Comparison of ENCODE assay signal across 2 cellular contexts in genomic region chr22:19291218-19291579, GRCh38.
TF ChIP-seq lines count a peak whose summit lies in the region.

No MANE protein-coding gene starts in this region.

TF ChIP-seq in HEK293, 187 proteins besides CTCF, POLR2A, EP300 and RAD21 (continued from another document and continues in another):
- no peak for TF ChIP-seq ZNF518A (tag by site-specific recombination; conservative IDR thresholded peaks at IDR 0.05; ENCODE audit: low read depth)
- no peak; the same call in 1 of the 2 replicates for TF ChIP-seq YY1 (tag by site-specific recombination; IDR thresholded peaks at IDR 0.05)
- no peak for TF ChIP-seq HOXA7 (CRISPR knock-in tag; IDR thresholded peaks at IDR 0.05; ENCODE audit: borderline replicate concordance)
- TF ChIP-seq GFI1B (tag by site-specific recombination; IDR thresholded peaks at IDR 0.05): no peak
- TF ChIP-seq ZBTB44 (tag by site-specific recombination; IDR thresholded peaks at IDR 0.05): no peak
- TF ChIP-seq ZNF350 (tag by site-specific recombination; IDR thresholded peaks at IDR 0.05): no peak
- no peak for TF ChIP-seq SETDB1 (IDR thresholded peaks at IDR 0.05; ENCODE audit: insufficient read length, low read length)
- TF ChIP-seq ZNF501 (tag by site-specific recombination; IDR thresholded peaks at IDR 0.05): no peak
- no peak for TF ChIP-seq ZNF133 (tag by site-specific recombination; IDR thresholded peaks at IDR 0.05)
- no peak for TF ChIP-seq ZNF391 (tag by site-specific recombination; IDR thresholded peaks at IDR 0.05; ENCODE audit: borderline replicate concordance, low read depth)
- no peak for TF ChIP-seq ZNF311 (tag by site-specific recombination; IDR thresholded peaks at IDR 0.05; ENCODE audit: borderline replicate concordance)
- TF ChIP-seq PRDM4 (tag by site-specific recombination; IDR thresholded peaks at IDR 0.05): no peak
- no peak for TF ChIP-seq ZNF18 (tag by site-specific recombination; IDR thresholded peaks at IDR 0.05)
- peak; percentile 69 for TF ChIP-seq ZBTB26 (tag by site-specific recombination; optimal IDR thresholded peaks at IDR 0.05)

TF ChIP-seq in K562, 482 proteins besides CTCF, POLR2A, EP300 and RAD21 (continued from another document and continues in another):
- TF ChIP-seq ZBTB40 (IDR thresholded peaks at IDR 0.05) (peak; percentile 66), ZBTB40 (CRISPR knock-in tag; IDR thresholded peaks at IDR 0.05) (no peak; the same call in 1 of the 2 replicates), NFXL1 (CRISPR knock-in tag; IDR thresholded peaks at IDR 0.05) (no peak), HMGN3 (IDR thresholded peaks at IDR 0.05; ENCODE audit: borderline replicate concordance, extremely low read depth, insufficient read length, low read depth, low read length) (peak; percentile 82), NFIC (IDR thresholded peaks at IDR 0.05) (peak; percentile 25; the same call in 1 of the 2 replicates), ZFPM2 (CRISPR knock-in tag; IDR thresholded peaks at IDR 0.05) (peak; percentile 93; the same call in 1 of the 2 replicates), ZNF639 (CRISPR knock-in tag; conservative IDR thresholded peaks at IDR 0.05 in 1 of 2, IDR thresholded peaks at IDR 0.05 in 1 of 2) (peak in 1 of 2 experiments; percentile 16; a peak in 2 of 4 replicates), EGR1 (conservative IDR thresholded peaks at IDR 0.05) (peak; percentile 68; the same call in 1 of the 2 replicates), HNRNPLL (IDR thresholded peaks at IDR 0.05; ENCODE audit: low read depth, low read length, poor library complexity, severe bottlenecking) (peak; percentile 8), PHF21A (IDR thresholded peaks at IDR 0.05; ENCODE audit: borderline replicate concordance, low read depth) (no peak), CBX2 (IDR thresholded peaks at IDR 0.05; ENCODE audit: insufficient read depth, low read length, poor library complexity, severe bottlenecking) (peak; percentile 30), MYNN (IDR thresholded peaks at IDR 0.05) (no peak), MYNN (CRISPR knock-in tag; IDR thresholded peaks at IDR 0.05) (no peak), ATF4 (CRISPR knock-in tag; IDR thresholded peaks at IDR 0.05) (no peak), ZBTB7A (IDR thresholded peaks at IDR 0.05; ENCODE audit: borderline replicate concordance, control insufficient read depth, low read depth, low read length) (peak; percentile 94), ZMIZ1 (IDR thresholded peaks at IDR 0.05; ENCODE audit: low read depth in 2 of 2, low read length in 2 of 2) (peak in 1 of 2 experiments; percentile 46; a peak in 1 of 4 replicates), ZNF584 (CRISPR knock-in tag; IDR thresholded peaks at IDR 0.05; ENCODE audit: low read depth) (no peak), E2F3 (CRISPR knock-in tag; IDR thresholded peaks at IDR 0.05) (peak; percentile 85; the same call in 1 of the 2 replicates), ZNF76 (CRISPR knock-in tag; IDR thresholded peaks at IDR 0.05; ENCODE audit: borderline replicate concordance) (peak; percentile 85; the same call in 1 of the 2 replicates), KLF13 (tag; IDR thresholded peaks at IDR 0.05; ENCODE audit: borderline replicate concordance, low read depth) (peak; percentile 75), CCNT2 (IDR thresholded peaks at IDR 0.05; ENCODE audit: borderline replicate concordance, extremely low read depth, insufficient read length, low read depth, low read length) (peak; percentile 22), HDAC8 (tag; IDR thresholded peaks at IDR 0.05) (peak; percentile 85), SMARCC2 (IDR thresholded peaks at IDR 0.05; ENCODE audit: low read depth) (peak; percentile 37; the same call in 1 of the 2 replicates), RBM39 (optimal IDR thresholded peaks at IDR 0.05; ENCODE audit: low read depth, low read length) (no peak), PURB (CRISPR knock-in tag; IDR thresholded peaks at IDR 0.05; ENCODE audit: low read depth) (no peak), NFE2 (IDR thresholded peaks at IDR 0.05; ENCODE audit: low read depth) (no peak), ETS1 (conservative IDR thresholded peaks at IDR 0.05; ENCODE audit: control insufficient read depth, low read depth, low read length) (peak; percentile 51), GATAD2B (IDR thresholded peaks at IDR 0.05; ENCODE audit: borderline replicate concordance) (peak; percentile 99), MBD2 (IDR thresholded peaks at IDR 0.05; ENCODE audit: borderline replicate concordance, low read depth) (no peak), PCBP1 (IDR thresholded peaks at IDR 0.05; ENCODE audit: low read depth, low read length, poor library complexity, severe bottlenecking) (peak; percentile 96), ZNF592 (IDR thresholded peaks at IDR 0.05) (peak; percentile 61; the same call in 1 of the 2 replicates), ZC3H4 (CRISPR knock-in tag; IDR thresholded peaks at IDR 0.05; ENCODE audit: borderline replicate concordance) (no peak), CHCHD3 (CRISPR knock-in tag; IDR thresholded peaks at IDR 0.05) (no peak; the same call in 1 of the 2 replicates)
